ENCODE assay signal across 30 cellular contexts in the genomic region with DNA sequence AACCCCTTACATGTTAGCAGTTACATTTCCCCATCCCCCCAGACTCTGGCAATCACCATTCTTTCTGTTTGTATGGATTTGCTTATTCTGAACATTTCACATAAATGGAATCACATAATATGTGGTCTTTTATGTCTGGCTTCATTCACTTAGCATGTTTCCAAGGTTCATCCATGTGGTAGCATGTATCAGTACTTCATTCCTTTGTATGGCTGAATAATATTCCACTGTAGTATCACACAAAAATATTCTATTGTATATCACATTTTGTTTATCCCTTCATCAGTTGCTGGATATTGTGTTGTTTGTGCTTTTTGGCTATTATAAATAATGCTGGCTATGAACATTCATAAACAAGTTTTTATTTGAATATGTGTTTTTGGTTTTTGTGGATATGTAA.
"Had no signal": no experiment of that assay in that cellular context is flagged by ENCODE, and none has a peak within 500 bp of the region (broad histone marks: within the 10 kb centered on the region; RNA-seq: fewer than 3 reads in every experiment).

No MANE protein-coding gene starts in this region.

- H3K36me3 ChIP-seq: adrenal gland, colonic mucosa, esophagus squamous epithelium, gastroesophageal sphincter, heart right ventricle, WERI-Rb-1 had no signal

- H3K4me3 ChIP-seq: adrenal gland, body of pancreas, colonic mucosa, esophagus squamous epithelium, gastroesophageal sphincter, heart right ventricle, hepatocyte had no signal

- H3K27ac Mint-ChIP-seq: activated CD4-positive, alpha-beta memory T cell treated with anti-CD3 and anti-CD28 coated beads for 36 hours; activated CD4-positive, alpha-beta T cell treated with anti-CD3 and anti-CD28 coated beads, Interleukin-2, amount 10 ng/mL, durations not matched to agents 24 days and 14 days; activated naive CD4-positive, alpha-beta T cell treated with anti-CD3 and anti-CD28 coated beads, Interleukin-2, amount 10 ng/mL, durations not matched to agents 7 days and 5 days; T-helper 1 cell treated with Interleukin-12 subunit alpha and Interleukin-12 subunit beta and Interleukin-4 antibody, amounts not matched to agents 30 μg/mL and 1 μg/mL, for 36 hours; T-helper 2 cell treated with Interferon-gamma antibody and Interleukin-4, amounts not matched to agents 5 μg/mL and 100 μg/mL, for 36 hours had no signal

- FAIRE-seq: endometrium, endothelial cell of umbilical vein had no signal

- H3K4me2 ChIP-seq: hepatocyte had no signal

- DNase-seq: activated B cell treated with CpG ODN at 0.5 μM for 24 hours; activated CD4-positive, alpha-beta memory T cell treated with anti-CD3 and anti-CD28 coated beads for 36 hours; activated CD4-positive, alpha-beta T cell treated with anti-CD3 and anti-CD28 coated beads, Interleukin-2, amount 10 ng/mL, durations not matched to agents 24 days and 14 days; activated CD8-positive, alpha-beta memory T cell treated with anti-CD3 and anti-CD28 coated beads for 24 hours; activated gamma-delta T cell; activated naive CD4-positive, alpha-beta T cell; activated naive CD4-positive, alpha-beta T cell treated with anti-CD3 and anti-CD28 coated beads, Interleukin-2, amount 10 ng/mL, durations not matched to agents 7 days and 5 days; activated T-cell treated with anti-CD3 and anti-CD28 coated beads, Interleukin-2, amount 50 U/mL, for 1 hour; activated T-cell treated with anti-CD3 and anti-CD28 coated beads, Interleukin-2, amount 50 U/mL, for 72 hours; adrenal gland; amygdala; aorta; body of pancreas; caudate nucleus; colonic mucosa; effector CD8-positive, alpha-beta T cell; esophagus squamous epithelium; foreskin melanocyte; heart right ventricle; T1000; WERI-Rb-1 had no signal

- H2AFZ ChIP-seq: hepatocyte had no signal

- ATAC-seq: activated CD4-positive, CD25-positive, alpha-beta regulatory T cell treated with anti-CD3 and anti-CD28 coated beads, Interleukin-2, amount 50 U/mL, for 24 hours; activated naive CD4-positive, alpha-beta T cell treated with anti-CD3 and anti-CD28 coated beads, Interleukin-2, amount 50 U/mL, for 72 hours; activated T-cell treated with anti-CD3 and anti-CD28 coated beads, Interleukin-2, amount 50 U/mL, for 72 hours; body of pancreas; gastroesophageal sphincter; heart right ventricle had no signal

- H3K27me3 Mint-ChIP-seq: activated B cell treated with CpG ODN at 0.5 μM for 24 hours; activated CD4-positive, alpha-beta memory T cell treated with anti-CD3 and anti-CD28 coated beads for 36 hours; activated CD4-positive, alpha-beta T cell treated with anti-CD3 and anti-CD28 coated beads, Interleukin-2, amount 10 ng/mL, durations not matched to agents 24 days and 14 days; activated naive CD4-positive, alpha-beta T cell treated with anti-CD3 and anti-CD28 coated beads, Interleukin-2, amount 10 ng/mL, durations not matched to agents 7 days and 5 days had no signal

- H3K9me3 ChIP-seq: adrenal gland, body of pancreas, colonic mucosa, esophagus squamous epithelium, gastroesophageal sphincter, heart right ventricle had no signal

- H3K27me3 ChIP-seq: adrenal gland, body of pancreas, colonic mucosa, esophagus squamous epithelium, gastroesophageal sphincter, heart right ventricle, hepatocyte had no signal

- H3K4me1 ChIP-seq: colonic mucosa, gastroesophageal sphincter had no signal

- H3K27ac ChIP-seq: adrenal gland, body of pancreas, colonic mucosa, epithelial cell of prostate, esophagus squamous epithelium, gastroesophageal sphincter, heart right ventricle, hepatocyte, WERI-Rb-1 had no signal

- H3K4me3 Mint-ChIP-seq: activated B cell treated with CpG ODN at 0.5 μM for 24 hours; activated CD4-positive, alpha-beta memory T cell treated with anti-CD3 and anti-CD28 coated beads for 36 hours; activated CD4-positive, alpha-beta T cell treated with anti-CD3 and anti-CD28 coated beads, Interleukin-2, amount 10 ng/mL, durations not matched to agents 24 days and 14 days; activated naive CD4-positive, alpha-beta T cell treated with anti-CD3 and anti-CD28 coated beads, Interleukin-2, amount 10 ng/mL, durations not matched to agents 7 days and 5 days; T-helper 1 cell treated with Interleukin-12 subunit alpha and Interleukin-12 subunit beta and Interleukin-4 antibody, amounts not matched to agents 30 μg/mL and 1 μg/mL, for 36 hours; T-helper 2 cell treated with Interferon-gamma antibody and Interleukin-4, amounts not matched to agents 5 μg/mL and 100 μg/mL, for 36 hours had no signal

- H3K9me3 Mint-ChIP-seq: activated B cell treated with CpG ODN at 0.5 μM for 24 hours; activated naive CD4-positive, alpha-beta T cell treated with anti-CD3 and anti-CD28 coated beads, Interleukin-2, amount 50 U/mL, for 72 hours; T-helper 2 cell treated with Interferon-gamma antibody and Interleukin-4, amounts not matched to agents 5 μg/mL and 100 μg/mL, for 36 hours had no signal
